ENCODE assay signal across 1 cellular context in the genomic region with DNA sequence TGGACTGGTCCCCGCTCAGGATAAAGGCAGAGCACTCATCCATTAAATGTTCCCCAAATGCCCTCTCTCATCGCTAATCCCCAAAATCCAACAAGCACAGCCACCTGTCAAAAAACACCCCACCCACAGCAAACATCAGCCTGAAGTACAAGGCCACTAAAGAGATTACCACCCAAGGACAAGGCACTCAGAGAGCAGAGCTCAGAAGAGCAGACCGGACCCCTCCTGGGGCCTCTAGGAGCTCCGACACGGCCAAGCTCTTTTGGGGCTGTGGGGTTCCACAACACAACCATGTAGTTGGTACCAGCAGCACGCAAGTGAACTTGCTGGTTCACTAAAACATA.
TF ChIP-seq lines count a peak whose summit lies in the region.

No MANE protein-coding gene starts in this region.

TF ChIP-seq in K562, 482 proteins besides CTCF, POLR2A, EP300 and RAD21:
- no peak for TF ChIP-seq ZNF431 (CRISPR knock-in tag; IDR thresholded peaks at IDR 0.05)
- TF ChIP-seq ZNF695 (CRISPR knock-in tag; IDR thresholded peaks at IDR 0.05), result no peak
- TF ChIP-seq, protein P1, sequence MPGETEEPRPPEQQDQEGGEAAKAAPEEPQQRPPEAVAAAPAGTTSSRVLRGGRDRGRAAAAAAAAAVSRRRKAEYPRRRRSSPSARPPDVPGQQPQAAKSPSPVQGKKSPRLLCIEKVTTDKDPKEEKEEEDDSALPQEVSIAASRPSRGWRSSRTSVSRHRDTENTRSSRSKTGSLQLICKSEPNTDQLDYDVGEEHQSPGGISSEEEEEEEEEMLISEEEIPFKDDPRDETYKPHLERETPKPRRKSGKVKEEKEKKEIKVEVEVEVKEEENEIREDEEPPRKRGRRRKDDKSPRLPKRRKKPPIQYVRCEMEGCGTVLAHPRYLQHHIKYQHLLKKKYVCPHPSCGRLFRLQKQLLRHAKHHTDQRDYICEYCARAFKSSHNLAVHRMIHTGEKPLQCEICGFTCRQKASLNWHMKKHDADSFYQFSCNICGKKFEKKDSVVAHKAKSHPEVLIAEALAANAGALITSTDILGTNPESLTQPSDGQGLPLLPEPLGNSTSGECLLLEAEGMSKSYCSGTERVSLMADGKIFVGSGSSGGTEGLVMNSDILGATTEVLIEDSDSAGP (CRISPR knock-in tag; IDR thresholded peaks at IDR 0.05), result no peak
- no peak for TF ChIP-seq FOXO4 (CRISPR knock-in tag; IDR thresholded peaks at IDR 0.05)
- TF ChIP-seq ZHX1 (conservative IDR thresholded peaks at IDR 0.05; ENCODE audit: low read length), result no peak
- TF ChIP-seq, protein P2, sequence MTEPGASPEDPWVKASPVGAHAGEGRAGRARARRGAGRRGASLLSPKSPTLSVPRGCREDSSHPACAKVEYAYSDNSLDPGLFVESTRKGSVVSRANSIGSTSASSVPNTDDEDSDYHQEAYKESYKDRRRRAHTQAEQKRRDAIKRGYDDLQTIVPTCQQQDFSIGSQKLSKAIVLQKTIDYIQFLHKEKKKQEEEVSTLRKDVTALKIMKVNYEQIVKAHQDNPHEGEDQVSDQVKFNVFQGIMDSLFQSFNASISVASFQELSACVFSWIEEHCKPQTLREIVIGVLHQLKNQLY (CRISPR knock-in tag; conservative IDR thresholded peaks at IDR 0.05), result no peak
- TF ChIP-seq ZNF217 (CRISPR knock-in tag; IDR thresholded peaks at IDR 0.05), result no peak
- TF ChIP-seq, protein P3, sequence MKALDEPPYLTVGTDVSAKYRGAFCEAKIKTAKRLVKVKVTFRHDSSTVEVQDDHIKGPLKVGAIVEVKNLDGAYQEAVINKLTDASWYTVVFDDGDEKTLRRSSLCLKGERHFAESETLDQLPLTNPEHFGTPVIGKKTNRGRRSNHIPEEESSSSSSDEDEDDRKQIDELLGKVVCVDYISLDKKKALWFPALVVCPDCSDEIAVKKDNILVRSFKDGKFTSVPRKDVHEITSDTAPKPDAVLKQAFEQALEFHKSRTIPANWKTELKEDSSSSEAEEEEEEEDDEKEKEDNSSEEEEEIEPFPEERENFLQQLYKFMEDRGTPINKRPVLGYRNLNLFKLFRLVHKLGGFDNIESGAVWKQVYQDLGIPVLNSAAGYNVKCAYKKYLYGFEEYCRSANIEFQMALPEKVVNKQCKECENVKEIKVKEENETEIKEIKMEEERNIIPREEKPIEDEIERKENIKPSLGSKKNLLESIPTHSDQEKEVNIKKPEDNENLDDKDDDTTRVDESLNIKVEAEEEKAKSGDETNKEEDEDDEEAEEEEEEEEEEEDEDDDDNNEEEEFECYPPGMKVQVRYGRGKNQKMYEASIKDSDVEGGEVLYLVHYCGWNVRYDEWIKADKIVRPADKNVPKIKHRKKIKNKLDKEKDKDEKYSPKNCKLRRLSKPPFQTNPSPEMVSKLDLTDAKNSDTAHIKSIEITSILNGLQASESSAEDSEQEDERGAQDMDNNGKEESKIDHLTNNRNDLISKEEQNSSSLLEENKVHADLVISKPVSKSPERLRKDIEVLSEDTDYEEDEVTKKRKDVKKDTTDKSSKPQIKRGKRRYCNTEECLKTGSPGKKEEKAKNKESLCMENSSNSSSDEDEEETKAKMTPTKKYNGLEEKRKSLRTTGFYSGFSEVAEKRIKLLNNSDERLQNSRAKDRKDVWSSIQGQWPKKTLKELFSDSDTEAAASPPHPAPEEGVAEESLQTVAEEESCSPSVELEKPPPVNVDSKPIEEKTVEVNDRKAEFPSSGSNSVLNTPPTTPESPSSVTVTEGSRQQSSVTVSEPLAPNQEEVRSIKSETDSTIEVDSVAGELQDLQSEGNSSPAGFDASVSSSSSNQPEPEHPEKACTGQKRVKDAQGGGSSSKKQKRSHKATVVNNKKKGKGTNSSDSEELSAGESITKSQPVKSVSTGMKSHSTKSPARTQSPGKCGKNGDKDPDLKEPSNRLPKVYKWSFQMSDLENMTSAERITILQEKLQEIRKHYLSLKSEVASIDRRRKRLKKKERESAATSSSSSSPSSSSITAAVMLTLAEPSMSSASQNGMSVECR (CRISPR knock-in tag; IDR thresholded peaks at IDR 0.05), result no peak
- TF ChIP-seq CREB5 (CRISPR knock-in tag; IDR thresholded peaks at IDR 0.05), result no peak
- TF ChIP-seq ZNF239 (CRISPR knock-in tag; IDR thresholded peaks at IDR 0.05), result no peak
- TF ChIP-seq ZNF12 (CRISPR knock-in tag; IDR thresholded peaks at IDR 0.05), result no peak
TF ChIP-seq in K562: peak in this region for 0.
